ENCODE assay signal across 1 cellular context in genomic region chr1:108560430-108561144, GRCh38.
TF ChIP-seq lines count a peak whose summit lies in the region.

No MANE protein-coding gene starts in this region.

TF ChIP-seq in K562, 482 proteins besides CTCF, POLR2A, EP300 and RAD21 (continued from another document and continues in another):
- TF ChIP-seq U2AF2 (optimal IDR thresholded peaks at IDR 0.05; ENCODE audit: low read depth, low read length) (no peak), TEAD2 (tag; IDR thresholded peaks at IDR 0.05) (no peak), LCOR (CRISPR knock-in tag; IDR thresholded peaks at IDR 0.05) (no peak), OTX1 (CRISPR knock-in tag; IDR thresholded peaks at IDR 0.05) (no peak), GABPA (tag; conservative IDR thresholded peaks at IDR 0.05; ENCODE audit: low read depth) (no peak), ZNF830 (CRISPR knock-in tag; IDR thresholded peaks at IDR 0.05) (no peak), XRCC3 (IDR thresholded peaks at IDR 0.05) (no peak), ADNP (tag; IDR thresholded peaks at IDR 0.05) (no peak), RNF219 (CRISPR knock-in tag; IDR thresholded peaks at IDR 0.05) (no peak), ZNF280B (CRISPR knock-in tag; IDR thresholded peaks at IDR 0.05) (no peak), NCOA1 (IDR thresholded peaks at IDR 0.05; ENCODE audit: low read depth) (no peak), TCF7L2 (IDR thresholded peaks at IDR 0.05; ENCODE audit: low read depth, low read length) (no peak), ERF (CRISPR knock-in tag; IDR thresholded peaks at IDR 0.05) (0 out of 2 replicates have a peak, but pooled peaks have one; percentile 21), ZNF408 (CRISPR knock-in tag; IDR thresholded peaks at IDR 0.05; ENCODE audit: low read depth) (no peak), CEBPB (tag; IDR thresholded peaks at IDR 0.05) (no peak), CHD7 (IDR thresholded peaks at IDR 0.05; ENCODE audit: low read depth, low read length) (no peak), HDAC1 (IDR thresholded peaks at IDR 0.05) (no peak), CHAMP1 (IDR thresholded peaks at IDR 0.05) (no peak), ZNF140 (CRISPR knock-in tag; IDR thresholded peaks at IDR 0.05) (no peak), ZFX (CRISPR knock-in tag; IDR thresholded peaks at IDR 0.05) (peak; percentile 58), GABPB1 (CRISPR knock-in tag; IDR thresholded peaks at IDR 0.05) (peak; percentile 48; the same call in 1 of the 2 replicates), HMG20B (CRISPR knock-in tag; IDR thresholded peaks at IDR 0.05) (no peak), MAZ (CRISPR knock-in tag; conservative IDR thresholded peaks at IDR 0.05 in 1 of 2, IDR thresholded peaks at IDR 0.05 in 1 of 2) (peak in 1 of 2 experiments; percentile 38; a peak in 2 of 4 replicates), UBTF (IDR thresholded peaks at IDR 0.05; ENCODE audit: borderline replicate concordance in 1 of 2, low read depth in 2 of 2, low read length in 2 of 2) (peak in 1 of 2 experiments; percentile 55; a peak in 1 of 4 replicates), TSHZ1 (CRISPR knock-in tag; IDR thresholded peaks at IDR 0.05) (no peak), ZBTB33 (CRISPR knock-in tag; IDR thresholded peaks at IDR 0.05) (no peak), TGIF2 (CRISPR knock-in tag; IDR thresholded peaks at IDR 0.05) (no peak), SETDB1 (IDR thresholded peaks at IDR 0.05; ENCODE audit: low read length) (no peak), ZNF444 (CRISPR knock-in tag; IDR thresholded peaks at IDR 0.05) (no peak), RB1 (IDR thresholded peaks at IDR 0.05; ENCODE audit: low read depth) (no peak), ZNF232 (CRISPR knock-in tag; IDR thresholded peaks at IDR 0.05) (0 out of 2 replicates have a peak, but pooled peaks have one; percentile 10), KAT7 (CRISPR knock-in tag; IDR thresholded peaks at IDR 0.05; ENCODE audit: borderline replicate concordance) (no peak)
